ENCODE assay signal across 13 cellular contexts in the genomic region with DNA sequence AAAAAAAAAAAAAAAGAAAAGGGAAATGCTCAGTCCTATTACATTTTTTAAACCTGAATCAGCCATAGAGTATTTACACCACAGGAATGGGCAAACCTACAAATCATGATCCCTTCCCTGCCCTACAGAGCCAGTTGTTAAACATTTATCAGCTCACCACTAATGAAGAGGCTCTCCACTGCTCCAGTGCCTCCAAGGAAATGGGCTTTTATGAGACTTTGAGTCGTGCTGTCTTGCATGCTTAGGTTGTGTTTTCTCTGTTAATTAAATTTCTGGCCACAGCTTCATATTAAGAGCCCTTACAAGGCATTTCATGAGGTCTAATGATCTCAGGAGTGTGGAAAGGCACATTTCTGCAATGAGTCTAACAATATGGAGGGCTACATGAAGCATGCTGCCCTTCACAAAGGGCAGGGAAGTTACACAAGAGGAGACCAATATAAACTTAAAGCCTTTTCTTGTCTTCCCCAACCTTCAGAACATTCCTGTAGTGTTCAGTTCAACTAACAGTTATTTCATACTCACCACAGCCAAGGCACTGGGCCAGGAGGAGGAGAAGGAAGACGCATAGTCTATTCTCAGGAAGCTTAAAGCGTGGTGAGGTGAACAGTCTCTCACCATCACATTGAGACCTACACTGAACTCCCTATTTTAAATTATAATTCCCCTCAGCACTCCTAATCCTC.
DNase-seq lines count a peak whose midpoint lies in the region; ATAC-seq and TF ChIP-seq lines count a peak whose summit lies in the region.
"Had no signal": no experiment of that assay in that cellular context is flagged by ENCODE, and none has a peak within 500 bp of the region (broad histone marks: within the 10 kb centered on the region; RNA-seq: fewer than 3 reads in every experiment).

No MANE protein-coding gene starts in this region.

- no peak for TF ChIP-seq CTCF in glutamatergic neuron (IDR thresholded peaks at IDR 0.05; ENCODE audit: partially characterized antibody, unreplicated experiment)

- no peak overlapping the region for H3K23ac ChIP-seq in mesenchymal stem cell (ENCODE audit: low read length in 2 of 2)

- no peak overlapping the region for H4K91ac ChIP-seq in mesenchymal stem cell (ENCODE audit: low read length)

- H4K8ac ChIP-seq in mesenchymal stem cell (ENCODE audit: low read length): no peak overlapping the region

- H3K27ac ChIP-seq in mesenchymal stem cell (ENCODE audit: low read length, poor library complexity, severe bottlenecking): peak overlapping the region; percentile 26

- H3K36me3 Mint-ChIP-seq in activated T-cell treated with anti-CD3 and anti-CD28 coated beads, Interleukin-2, amount 50 U/mL, for 72 hours (ENCODE audit: insufficient read depth in 2 of 2): peaks cover 0 to 6% of the 10 kb centered on the region in 2 donors
- no peaks in the 10 kb centered on the region for H3K36me3 Mint-ChIP-seq in activated CD4-positive, alpha-beta T cell treated with anti-CD3 and anti-CD28 coated beads, Interleukin-2, amount 10 ng/mL, durations not matched to agents 24 days and 14 days (ENCODE audit: low read depth)
- H3K36me3 Mint-ChIP-seq in glutamatergic neuron (ENCODE audit: unreplicated experiment): no peaks in the 10 kb centered on the region

- peaks cover 29% of the 10 kb centered on the region for H3K4me1 Mint-ChIP-seq in activated T-cell treated with anti-CD3 and anti-CD28 coated beads, Interleukin-2, amount 50 U/mL, for 72 hours (ENCODE audit: low read depth)
- no peaks in the 10 kb centered on the region for H3K4me1 Mint-ChIP-seq in activated CD4-positive, alpha-beta T cell treated with anti-CD3 and anti-CD28 coated beads, Interleukin-2, amount 10 ng/mL, durations not matched to agents 24 days and 14 days
- H3K4me1 Mint-ChIP-seq in glutamatergic neuron (ENCODE audit: low read depth, unreplicated experiment): peaks cover 32% of the 10 kb centered on the region

- H3K4me3 ChIP-seq in mesenchymal stem cell (ENCODE audit: insufficient read depth in 1 of 2, low read depth in 1 of 2, low read length in 2 of 2): no peak overlapping the region
- H3K4me3 ChIP-seq: skin epidermis had no signal

- H2AFZ ChIP-seq in mesenchymal stem cell (ENCODE audit: low read depth, low read length): no peak overlapping the region

- H3K27me3 Mint-ChIP-seq in activated T-cell treated with anti-CD3 and anti-CD28 coated beads, Interleukin-2, amount 50 U/mL, for 72 hours (ENCODE audit: low read depth): no peaks in the 10 kb centered on the region
- no peaks in the 10 kb centered on the region for H3K27me3 Mint-ChIP-seq in activated CD4-positive, alpha-beta T cell treated with anti-CD3 and anti-CD28 coated beads, Interleukin-2, amount 10 ng/mL, durations not matched to agents 24 days and 14 days
- H3K27me3 Mint-ChIP-seq in glutamatergic neuron (ENCODE audit: unreplicated experiment): peaks cover 20% of the 10 kb centered on the region
- H3K27me3 Mint-ChIP-seq: activated CD4-positive, alpha-beta memory T cell treated with anti-CD3 and anti-CD28 coated beads, Interleukin-2, amount 10 ng/mL, durations not matched to agents 7 days and 5 days had no signal

- no peak overlapping the region for H3K4me3 Mint-ChIP-seq in activated T-cell treated with anti-CD3 and anti-CD28 coated beads, Interleukin-2, amount 50 U/mL, for 72 hours
- H3K4me3 Mint-ChIP-seq in activated CD4-positive, alpha-beta T cell treated with anti-CD3 and anti-CD28 coated beads, Interleukin-2, amount 10 ng/mL, durations not matched to agents 24 days and 14 days: no peak overlapping the region
- H3K4me3 Mint-ChIP-seq in glutamatergic neuron (ENCODE audit: unreplicated experiment): no peak overlapping the region
- H3K4me3 Mint-ChIP-seq: activated CD4-positive, alpha-beta memory T cell treated with anti-CD3 and anti-CD28 coated beads, Interleukin-2, amount 10 ng/mL, durations not matched to agents 7 days and 5 days had no signal

- H3K4ac ChIP-seq in mesenchymal stem cell (ENCODE audit: low read depth in 1 of 2, low read length in 2 of 2): peak overlapping the region in 1 of 2 experiments; percentile 63

- WGBS in mesenchymal stem cell: 58% methylated on average over 3 of the region's 3 CpGs

- no peaks in the 10 kb centered on the region for H3K36me3 ChIP-seq in mesenchymal stem cell (ENCODE audit: control insufficient read depth in 1 of 2, insufficient read depth in 2 of 2, low read depth in 1 of 2, low read length in 2 of 2)

- H2BK5ac ChIP-seq in mesenchymal stem cell (ENCODE audit: low read depth, low read length, poor library complexity, severe bottlenecking): no peak overlapping the region

- peak overlapping the region; percentile 6 to 74 for H2BK12ac ChIP-seq in mesenchymal stem cell (ENCODE audit: low read length in 2 of 2)

- DNase-seq in EH (ENCODE audit: low read depth) (peak; percentile 93), LHCN-M2 (ENCODE audit: low read depth) (peak; percentile 78), astrocyte of the hippocampus (ENCODE audit: low read depth, low spot score) (peak; percentile 60), mesenchymal stem cell (peak; percentile 92), glutamatergic neuron (no peak)
- DNase-seq in activated T-cell treated with anti-CD3 and anti-CD28 coated beads, Interleukin-2, amount 50 U/mL, for 72 hours: no peak
- no peak for DNase-seq in activated CD4-positive, alpha-beta T cell treated with anti-CD3 and anti-CD28 coated beads, Interleukin-2, amount 10 ng/mL, durations not matched to agents 24 days and 14 days
- DNase-seq: activated CD4-positive, alpha-beta memory T cell treated with anti-CD3 and anti-CD28 coated beads, Interleukin-2, amount 10 ng/mL, durations not matched to agents 7 days and 5 days; activated gamma-delta T cell; NCI-H1694; NCI-H526 treated with DMSO at 0.1 percent for 48 hours had no signal

- H3K27me3 ChIP-seq in mesenchymal stem cell (ENCODE audit: control insufficient read depth in 1 of 2, insufficient read depth in 1 of 2, low read length in 2 of 2): no peaks in the 10 kb centered on the region

- peaks cover 0 to 3% of the 10 kb centered on the region in 2 donors for H3K9me3 Mint-ChIP-seq in activated T-cell treated with anti-CD3 and anti-CD28 coated beads, Interleukin-2, amount 50 U/mL, for 72 hours
- H3K9me3 Mint-ChIP-seq in activated CD4-positive, alpha-beta T cell treated with anti-CD3 and anti-CD28 coated beads, Interleukin-2, amount 10 ng/mL, durations not matched to agents 24 days and 14 days: no peaks in the 10 kb centered on the region
- peaks cover 21% of the 10 kb centered on the region for H3K9me3 Mint-ChIP-seq in glutamatergic neuron (ENCODE audit: unreplicated experiment)

- no peak for ATAC-seq in activated T-cell treated with anti-CD3 and anti-CD28 coated beads, Interleukin-2, amount 50 U/mL, for 72 hours (replicated peaks in 1 of 2)
- ATAC-seq in GM18858 (IDR thresholded peaks at IDR 0.05; ENCODE audit: unreplicated experiment): no peak

- H3K9ac ChIP-seq in mesenchymal stem cell (ENCODE audit: low read length): no peak overlapping the region

- H2AK5ac ChIP-seq in mesenchymal stem cell (ENCODE audit: low read length, severe bottlenecking): no peak overlapping the region

- no peak overlapping the region for H2BK15ac ChIP-seq in mesenchymal stem cell (ENCODE audit: low read depth, poor library complexity, severe bottlenecking)

- intact Hi-C loops in activated CD4-positive, alpha-beta T cell treated with anti-CD3 and anti-CD28 coated beads, Interleukin-2, amount 10 ng/mL, durations not matched to agents 24 days and 14 days (cut with micrococcal nuclease): loop anchor here (1.0 kb wide), 1 partner anchor 13 kb away; no protein-coding TSS in a partner anchor

- H3K4me1 ChIP-seq in mesenchymal stem cell (ENCODE audit: control insufficient read depth, insufficient read depth, low read depth, low read length): peaks cover 26% of the 10 kb centered on the region

- no peak overlapping the region for H3K27ac Mint-ChIP-seq in activated T-cell treated with anti-CD3 and anti-CD28 coated beads, Interleukin-2, amount 50 U/mL, for 72 hours
- no peak overlapping the region for H3K27ac Mint-ChIP-seq in activated CD4-positive, alpha-beta T cell treated with anti-CD3 and anti-CD28 coated beads, Interleukin-2, amount 10 ng/mL, durations not matched to agents 24 days and 14 days
- H3K27ac Mint-ChIP-seq in glutamatergic neuron (ENCODE audit: unreplicated experiment): no peak overlapping the region
- H3K27ac Mint-ChIP-seq: activated CD4-positive, alpha-beta memory T cell treated with anti-CD3 and anti-CD28 coated beads, Interleukin-2, amount 10 ng/mL, durations not matched to agents 7 days and 5 days had no signal

- no peak overlapping the region for H3K4me2 ChIP-seq in mesenchymal stem cell (ENCODE audit: low read length, poor library complexity, severe bottlenecking)

- no peaks in the 10 kb centered on the region for H3K79me1 ChIP-seq in mesenchymal stem cell (replicated peaks; ENCODE audit: low read length, poor library complexity, severe bottlenecking)

- H3K18ac ChIP-seq in mesenchymal stem cell (ENCODE audit: low read depth in 1 of 2, low read length in 2 of 2): peak overlapping the region in 1 of 2 experiments; percentile 58

- no peak overlapping the region for H3K14ac ChIP-seq in mesenchymal stem cell (ENCODE audit: low read length in 2 of 2)

- no peak overlapping the region for H2BK120ac ChIP-seq in mesenchymal stem cell (ENCODE audit: low read depth, low read length)

- H3K9me3 ChIP-seq in mesenchymal stem cell (ENCODE audit: control insufficient read depth, low read length): peaks cover 7% of the 10 kb centered on the region

Comparison
In these comparisons a context has a peak if more than half of its experiments do, and no peak if none do; other contexts are left out.
1. DNase-seq: peak in EH (single experiment), LHCN-M2 (single experiment), astrocyte of the hippocampus (single experiment) and mesenchymal stem cell (single experiment); none in activated T-cell treated with anti-CD3 and anti-CD28 coated beads, Interleukin-2, amount 50 U/mL, for 72 hours (0 of 2), activated CD4-positive, alpha-beta T cell treated with anti-CD3 and anti-CD28 coated beads, Interleukin-2, amount 10 ng/mL, durations not matched to agents 24 days and 14 days (single experiment) and glutamatergic neuron (single experiment).